ENCODE assay signal across 8 cellular contexts in the genomic region with DNA sequence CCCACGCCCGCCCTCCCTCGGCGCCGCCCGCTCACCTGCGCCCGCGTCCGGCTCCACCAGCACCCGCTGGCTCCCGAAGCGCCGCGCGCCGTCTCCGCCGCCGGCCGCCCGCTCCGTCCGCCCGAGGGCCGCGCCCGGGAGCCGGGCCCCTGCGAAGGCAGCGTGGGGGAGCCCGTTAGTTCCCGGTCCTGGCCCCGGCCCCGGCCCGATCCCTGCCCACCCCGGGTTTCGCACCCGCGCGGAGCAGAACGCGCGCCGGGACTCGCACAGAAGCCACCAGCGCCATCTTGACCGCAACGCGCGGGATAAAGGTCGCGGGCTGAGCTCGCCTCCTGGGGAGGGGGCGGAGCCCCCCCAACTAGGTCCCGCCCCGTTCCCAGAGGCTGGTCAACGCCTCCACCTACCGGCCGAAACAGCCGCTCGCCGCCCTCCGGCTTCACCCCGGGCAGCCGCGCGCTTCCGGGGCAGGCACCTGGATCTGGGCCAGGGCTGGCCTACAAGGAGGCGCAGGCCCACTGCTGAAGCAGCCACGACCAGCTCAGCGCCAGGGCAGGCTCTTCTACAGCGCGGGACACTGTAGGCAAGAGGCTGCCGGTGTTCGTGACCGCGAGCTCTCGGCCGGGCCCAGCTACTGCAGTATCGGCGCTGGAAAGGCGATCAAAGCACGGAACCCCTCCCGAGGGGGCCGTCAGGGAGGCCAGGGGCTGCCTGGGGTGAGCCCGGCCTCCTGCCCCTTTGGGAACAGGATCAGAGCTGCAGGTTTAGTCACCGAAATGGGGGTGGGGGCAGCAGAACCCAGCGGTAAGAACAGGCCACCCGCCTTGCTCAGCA. TPM values are rescaled to one million over a fixed set of nuclear protein-coding genes. Genes with fewer than 3 reads are reported as not detected.
DNase-seq lines count a peak whose midpoint lies in the region; ATAC-seq and TF ChIP-seq lines count a peak whose summit lies in the region.

A gene with protein sequence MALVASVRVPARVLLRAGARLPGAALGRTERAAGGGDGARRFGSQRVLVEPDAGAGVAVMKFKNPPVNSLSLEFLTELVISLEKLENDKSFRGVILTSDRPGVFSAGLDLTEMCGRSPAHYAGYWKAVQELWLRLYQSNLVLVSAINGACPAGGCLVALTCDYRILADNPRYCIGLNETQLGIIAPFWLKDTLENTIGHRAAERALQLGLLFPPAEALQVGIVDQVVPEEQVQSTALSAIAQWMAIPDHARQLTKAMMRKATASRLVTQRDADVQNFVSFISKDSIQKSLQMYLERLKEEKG (minus strand): TSS at position 307 of the 831 bp plus-strand sequence. CDS start 21 bp downstream, at position 286.

- 3% methylated on average over 90 of the region's 90 CpGs for WGBS in HUES64

- H3K4me3 ChIP-seq in HUES64 (ENCODE audit: low read length) (peak within 1 kb of the TSS; percentile 96), mucosa of stomach (ENCODE audit: low read length) (peak within 1 kb of the TSS; percentile 71)

- H3K9ac ChIP-seq in HUES64 (ENCODE audit: low read depth, low read length) (peak within 1 kb of the TSS; percentile 98), mucosa of stomach (ENCODE audit: low read length) (peak within 1 kb of the TSS; percentile 69)

- H3K27me3 ChIP-seq in HUES64 (ENCODE audit: insufficient read depth, low read length) (no peaks in the 10 kb centered on the region), mucosa of stomach (ENCODE audit: control insufficient read depth, insufficient read depth, low read length) (no peaks in the 10 kb centered on the region)

- peaks cover 55% of the 10 kb centered on the region for H3K36me3 ChIP-seq in HUES64 (ENCODE audit: insufficient read depth, low read length)
- H3K36me3 ChIP-seq in mucosa of stomach (ENCODE audit: control insufficient read depth, insufficient read depth, low read length): peaks cover 8% of the 10 kb centered on the region

- H3K9me3 ChIP-seq in HUES64 (ENCODE audit: insufficient read depth, low read depth, low read length) (no peaks in the 10 kb centered on the region), mucosa of stomach (ENCODE audit: control insufficient read depth, low read length) (no peaks in the 10 kb centered on the region)

- ATAC-seq in GM21423 (IDR thresholded peaks at IDR 0.05; ENCODE audit: unreplicated experiment): peak; percentile 87

- H3K4me1 ChIP-seq in HUES64 (ENCODE audit: insufficient read depth, low read length) (peaks cover 7% of the 10 kb centered on the region; the same call in 1 of the 2 replicates), mucosa of stomach (ENCODE audit: control insufficient read depth, insufficient read depth, low read length) (peaks cover 17% of the 10 kb centered on the region)

- peak; percentile 80 for TF ChIP-seq POLR2A in erythroblast (IDR thresholded peaks at IDR 0.05; ENCODE audit: low read length)

- peak; percentile 81 for DNase-seq in DMS 273 treated with DMSO at 0.1 percent for 48 hours (lab: John Stamatoyannopoulos, UW)
- peak; percentile 55 for DNase-seq in OCI-M2 (lab: John Stamatoyannopoulos, UW; ENCODE audit: unreplicated experiment)
- peak; percentile 82 for DNase-seq in activated T-cell treated with anti-CD3 and anti-CD28 coated beads, Interleukin-2, amount 50 U/mL, for 1 hour
- DNase-seq in erythroblast (lab: John Stamatoyannopoulos, UW): peak; percentile 97 to 98
- peak; percentile 54 to 64 for DNase-seq in stimulated activated CD8-positive, alpha-beta memory T cell treated with anti-CD3 and anti-CD28 coated beads, Interleukin-7, amount 100 ng/mL, for 1 hour (ENCODE audit: low read depth in 2 of 2)

- peak within 1 kb of the TSS; percentile 97 for H3K27ac ChIP-seq in HUES64 (ENCODE audit: low read depth, low read length)

RNA-seq across cellular contexts. Expression of the gene that starts here (rescaled TPM):
- polyA plus RNA-seq in HUES64 (2013, experiment 1 of 2): 68.0 TPM
- polyA plus RNA-seq in HUES64 (2013, experiment 2 of 2): 71.2 TPM

Comparison
In these comparisons a context has a peak if more than half of its experiments do, and no peak if none do; other contexts are left out.
1. Peak in every context shown above with its lines: DNase-seq, ATAC-seq, H3K4me3 ChIP-seq and H3K27ac ChIP-seq.